8 cellular contexts compared by ENCODE assay signal in genomic region chr20:18287546-18287914, GRCh38. TPM values are rescaled to one million over a fixed set of nuclear protein-coding genes. Genes with fewer than 3 reads are reported as not detected.
DNase-seq lines count a peak whose midpoint lies in the region; ATAC-seq and TF ChIP-seq lines count a peak whose summit lies in the region.

No MANE protein-coding gene starts in this region.

- H3K9me3 ChIP-seq in PC-9 (ENCODE audit: insufficient read depth, low read depth), result no peaks in the 10 kb centered on the region
- H3K9me3 ChIP-seq in esophagus squamous epithelium, result peaks cover 0 to 21% (median 7%) of the 10 kb centered on the region in 3 donors
- H3K9me3 ChIP-seq in trophoblast cell (ENCODE audit: insufficient read depth, low read depth, low read length), result no peaks in the 10 kb centered on the region

- intact Hi-C loops in PC-9 (cut with micrococcal nuclease; ENCODE audit: unreplicated experiment) (no loop called here), esophagus squamous epithelium (cut with DNase I) (no loop called here)

- H2BK5ac ChIP-seq in trophoblast cell (ENCODE audit: low read depth, low read length, poor library complexity), result no peak overlapping the region

- no peaks in the 10 kb centered on the region for H3K9me2 ChIP-seq in PC-9 (ENCODE audit: insufficient read depth)

- H3K27me3 ChIP-seq in PC-9 (ENCODE audit: insufficient read depth, low read depth), result no peaks in the 10 kb centered on the region
- peaks cover 0 to 33% (median 0%) of the 10 kb centered on the region in 4 donors for H3K27me3 ChIP-seq in esophagus squamous epithelium
- H3K27me3 ChIP-seq in trophoblast cell (ENCODE audit: insufficient read depth, low read length), result no peaks in the 10 kb centered on the region

- no peak overlapping the region for H2BK12ac ChIP-seq in trophoblast cell (ENCODE audit: low read length)

- H4K20me1 ChIP-seq in PC-9 (ENCODE audit: insufficient read depth), result peaks cover under 1% of the 10 kb centered on the region; the same call in 1 of the 2 replicates

- H4K91ac ChIP-seq in trophoblast cell (ENCODE audit: low read depth, low read length), result peak overlapping the region; percentile 37

- H2BK120ac ChIP-seq in trophoblast cell (ENCODE audit: insufficient read depth, low read length, poor library complexity), result no peak overlapping the region

- TF ChIP-seq POLR2A in esophagus squamous epithelium (IDR thresholded peaks at IDR 0.05), result no peak

- H3K4ac ChIP-seq in trophoblast cell (ENCODE audit: low read depth, low read length), result no peak overlapping the region

- no peak for ATAC-seq in HG03460 (IDR thresholded peaks at IDR 0.05; ENCODE audit: unreplicated experiment)

- H3K27ac ChIP-seq in PC-9, result peak overlapping the region; percentile 92
- H3K27ac ChIP-seq in esophagus squamous epithelium, result peak overlapping the region; percentile 93 to 99 (median 94)
- peak overlapping the region; percentile 56 for H3K27ac ChIP-seq in trophoblast cell (ENCODE audit: low read depth, low read length)

- TSS peak; percentile 98 for BruUV-seq in PC-9 (replicated peaks; lab: Mats Ljungman, UMichigan)

- H3K23ac ChIP-seq in trophoblast cell (ENCODE audit: low read length), result no peak overlapping the region

- H3K4me3 ChIP-seq in GM12865 (ENCODE audit: low read depth, low read length), result peak overlapping the region; percentile 74
- peak overlapping the region; percentile 87 for H3K4me3 ChIP-seq in PC-9
- peak overlapping the region; percentile 80 to 98 (median 84) for H3K4me3 ChIP-seq in esophagus squamous epithelium
- H3K4me3 ChIP-seq in trophoblast cell (ENCODE audit: low read depth, low read length), result peak overlapping the region; percentile 74

- TF ChIP-seq CTCF in GM12865 (IDR thresholded peaks at IDR 0.05; ENCODE audit: insufficient read depth, low read depth, low read length, missing control alignments) (no peak), PC-9 (conservative IDR thresholded peaks at IDR 0.05) (no peak), esophagus squamous epithelium (IDR thresholded peaks at IDR 0.05) (no peak)

- peak overlapping the region; percentile 95 for H4K8ac ChIP-seq in trophoblast cell (ENCODE audit: low read depth, low read length)

- peaks cover 18% of the 10 kb centered on the region for H3K4me1 ChIP-seq in PC-9 (replicated peaks; ENCODE audit: insufficient read depth)
- peaks cover 0 to 26% (median 11%) of the 10 kb centered on the region in 3 donors for H3K4me1 ChIP-seq in esophagus squamous epithelium
- peaks cover 0 to 8% of the 10 kb centered on the region in 2 experiments for H3K4me1 ChIP-seq in trophoblast cell (ENCODE audit: control insufficient read depth in 1 of 2, insufficient read depth in 2 of 2, low read length in 2 of 2)

- H3F3A ChIP-seq in PC-9 (ENCODE audit: insufficient read depth, low read depth), result peaks cover 7% of the 10 kb centered on the region; the same call in 1 of the 2 replicates

- H4K12ac ChIP-seq in trophoblast cell (ENCODE audit: low read depth, low read length), result peak overlapping the region; percentile 83

- H3K14ac ChIP-seq in trophoblast cell (ENCODE audit: low read length), result peak overlapping the region; percentile 48

- no peaks in the 10 kb centered on the region for H3K36me3 ChIP-seq in PC-9 (ENCODE audit: low read depth)
- H3K36me3 ChIP-seq in esophagus squamous epithelium, result peaks cover 0 to 13% (median 0%) of the 10 kb centered on the region in 3 donors
- H3K36me3 ChIP-seq in trophoblast cell (ENCODE audit: control insufficient read depth in 1 of 2, insufficient read depth in 2 of 2, low read length in 2 of 2), result peaks cover 0 to 1% of the 10 kb centered on the region in 2 experiments

- peak overlapping the region; percentile 77 for H3K9ac ChIP-seq in trophoblast cell (ENCODE audit: low read length)

- H3K4me2 ChIP-seq in PC-9 (peak overlapping the region; percentile 98), trophoblast cell (ENCODE audit: low read length) (peak overlapping the region; percentile 86)

- peak overlapping the region; percentile 99 for H2AFZ ChIP-seq in PC-9
- H2AFZ ChIP-seq in trophoblast cell (ENCODE audit: insufficient read depth, low read length, poor library complexity), result peak overlapping the region; percentile 73

- CTCF ChIA-PET in PC-9 (lab: Charles Lee), result interaction anchor here (1.3 kb wide), 1 partner anchor 91 kb away, joined by 4 read pairs; no protein-coding TSS in a partner anchor

- peak overlapping the region; percentile 37 for H2AK5ac ChIP-seq in trophoblast cell (ENCODE audit: low read length)

- 3 to 14% methylated on average over 7 to 11 of the region's 11 CpGs for WGBS in esophagus squamous epithelium, 2 donors
- no CpG with 5 or more reads among the region's 11 CpGs for WGBS in trophoblast cell (ENCODE audit: extremely low coverage, insufficient coverage, insufficient read length)

- H3K79me1 ChIP-seq in trophoblast cell (ENCODE audit: low read length), result peaks cover 13% of the 10 kb centered on the region

- DNase-seq in GM12865 (ENCODE audit: low read depth) (no peak), PC-9 (no peak), esophagus squamous epithelium (lab: John Stamatoyannopoulos, UW) (no peak), trophoblast cell (no peak), GM19240 (ENCODE audit: insufficient read length, low spot score) (no peak), NCI-H526 (lab: John Stamatoyannopoulos, UW) (no peak), NCI-H510A (lab: John Stamatoyannopoulos, UW) (no peak)

- H3K79me2 ChIP-seq in PC-9 (ENCODE audit: low read depth) (peaks cover 33% of the 10 kb centered on the region), trophoblast cell (ENCODE audit: control insufficient read depth, insufficient read depth, low read length, poor library complexity) (peaks cover 7% of the 10 kb centered on the region)

- POLR2A ChIA-PET in PC-9 (lab: Charles Lee; ENCODE audit: unreplicated experiment), result interaction anchor here (0.7 to 1.1 kb wide), 3 partner anchors 62 to 1690 kb away, joined by 3 to 4 read pairs (median 3); partner anchors contain the start of gene SEC23B

- H3K18ac ChIP-seq in trophoblast cell (ENCODE audit: low read length), result no peak overlapping the region

RNA-seq across cellular contexts. Expression of gene ZNF133, which starts 0.8 kb away (rescaled TPM):
- total RNA-seq in PC-9 (2021) (16.3 and 22.8 TPM in 2 replicates), esophagus squamous epithelium (10 to 100 TPM; 10.1 to 20.2 (median 13.7) TPM)
- polyA plus RNA-seq in trophoblast cell (2013), result 6.0 and 6.2 TPM in 2 replicates
